ENCODE assay signal across 24 cellular contexts in the genomic region with DNA sequence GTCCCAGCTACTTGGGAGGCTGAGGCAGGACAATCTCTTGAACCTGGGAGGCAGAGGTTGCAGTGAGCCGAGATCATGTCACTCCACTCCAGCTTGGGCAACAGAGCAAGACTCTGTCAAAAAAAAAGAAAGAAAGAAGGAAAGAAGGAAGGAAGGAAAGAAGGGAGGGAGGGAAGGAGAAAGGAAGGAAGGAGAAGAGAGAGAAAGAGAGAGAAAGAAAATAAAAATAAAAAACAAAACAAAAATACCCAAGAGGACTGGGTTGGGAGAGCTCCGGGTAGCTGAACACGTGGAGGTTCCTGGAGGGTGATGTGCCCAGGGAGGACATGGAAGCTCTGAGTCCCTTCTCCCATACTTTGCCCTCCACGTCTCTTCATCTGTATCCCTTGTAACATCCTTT. TPM values are rescaled to one million over a fixed set of nuclear protein-coding genes. Genes with fewer than 3 reads are reported as not detected.
DNase-seq lines count a peak whose midpoint lies in the region; ATAC-seq, FAIRE-seq and TF ChIP-seq lines count a peak whose summit lies in the region.
"Had no signal": no experiment of that assay in that cellular context is flagged by ENCODE, and none has a peak within 500 bp of the region (broad histone marks: within the 10 kb centered on the region; RNA-seq: fewer than 3 reads in every experiment).

No MANE protein-coding gene starts in this region.

- no peak for TF ChIP-seq EP300 in K562 (IDR thresholded peaks at IDR 0.05; ENCODE audit: low read length)

- H3K9me3 Mint-ChIP-seq in GM23338 (no peaks in the 10 kb centered on the region), endothelial cell (ENCODE audit: unreplicated experiment) (no peaks in the 10 kb centered on the region)
- H3K9me3 Mint-ChIP-seq in stimulated activated effector memory CD8-positive, alpha-beta T cell treated with anti-CD3 and anti-CD28 coated beads, Interleukin-12 subunit alpha, Interleukin-12 subunit beta, amount 100 ng/mL, for 72 hours: no peaks in the 10 kb centered on the region
- H3K9me3 Mint-ChIP-seq: CD4-positive, CD25-positive, alpha-beta regulatory T cell; CD8-positive, alpha-beta T cell had no signal

- H3K9ac ChIP-seq in K562 (ENCODE audit: insufficient read depth in 1 of 2, low read depth in 2 of 2, low read length in 2 of 2): no peak overlapping the region
- H3K9ac ChIP-seq: BLaER1 had no signal

- H3K27me3 ChIP-seq in GM23338 (ENCODE audit: insufficient read depth) (no peaks in the 10 kb centered on the region), PC-9 (ENCODE audit: insufficient read depth, low read depth) (no peaks in the 10 kb centered on the region), K562 (ENCODE audit: control insufficient read depth in 2 of 2, insufficient read depth in 2 of 2, low read length in 2 of 2) (no peaks in the 10 kb centered on the region)
- H3K27me3 ChIP-seq: BLaER1 had no signal

- H3K9me3 ChIP-seq in PC-9 (ENCODE audit: insufficient read depth, low read depth) (no peaks in the 10 kb centered on the region), K562 (replicated peaks; ENCODE audit: control insufficient read depth, insufficient read depth, low read depth, low read length) (no peaks in the 10 kb centered on the region)
- H3K9me3 ChIP-seq: BLaER1, Caco-2, HAP-1 had no signal

- FAIRE-seq in K562 (lab: Jason Lieb, UNC): no peak
- FAIRE-seq: D721Med, GM12878, GM19239, H54 had no signal

- H3K27ac ChIP-seq in GM23338 (ENCODE audit: low read depth) (no peak overlapping the region), PC-9 (peak overlapping the region; percentile 83), K562 (ENCODE audit: extremely low read depth, low read depth, low read length) (no peak overlapping the region)
- H3K27ac ChIP-seq: BLaER1, C4-2B had no signal

- ATAC-seq in GM23338 (no peak), K562 (no peak), GM21381 (IDR thresholded peaks at IDR 0.05; ENCODE audit: unreplicated experiment) (no peak)
- no peak for ATAC-seq in stimulated activated effector memory CD8-positive, alpha-beta T cell treated with anti-CD3 and anti-CD28 coated beads, Interleukin-12 subunit alpha, Interleukin-12 subunit beta, amount 100 ng/mL, for 72 hours
- ATAC-seq: CD8-positive, alpha-beta T cell; GM12878 had no signal

- 41% methylated on average over 4 of the region's 4 CpGs for WGBS in K562 (ENCODE audit: insufficient coverage, low coverage, missing lambda C conversion rate)

- H3K4me1 Mint-ChIP-seq in GM23338 (no peaks in the 10 kb centered on the region), endothelial cell (ENCODE audit: unreplicated experiment) (peaks cover 3% of the 10 kb centered on the region)
- no peaks in the 10 kb centered on the region for H3K4me1 Mint-ChIP-seq in stimulated activated effector memory CD8-positive, alpha-beta T cell treated with anti-CD3 and anti-CD28 coated beads, Interleukin-12 subunit alpha, Interleukin-12 subunit beta, amount 100 ng/mL, for 72 hours
- H3K4me1 Mint-ChIP-seq: B cell; CD4-positive, CD25-positive, alpha-beta regulatory T cell had no signal

- no peaks in the 10 kb centered on the region for H3K36me3 Mint-ChIP-seq in GM23338 (ENCODE audit: low read depth)
- H3K36me3 Mint-ChIP-seq in stimulated activated effector memory CD8-positive, alpha-beta T cell treated with anti-CD3 and anti-CD28 coated beads, Interleukin-12 subunit alpha, Interleukin-12 subunit beta, amount 100 ng/mL, for 72 hours: no peaks in the 10 kb centered on the region
- no peaks in the 10 kb centered on the region for H3K36me3 Mint-ChIP-seq in endothelial cell (ENCODE audit: low read depth, unreplicated experiment)
- H3K36me3 Mint-ChIP-seq: CD4-positive, CD25-positive, alpha-beta regulatory T cell; CD8-positive, alpha-beta T cell had no signal

- H3F3A ChIP-seq in GM23338 (replicated peaks; ENCODE audit: low read depth) (no peaks in the 10 kb centered on the region), PC-9 (ENCODE audit: insufficient read depth, low read depth) (peaks cover 32% of the 10 kb centered on the region)

- H3K4me1 ChIP-seq in GM23338 (ENCODE audit: insufficient read depth) (no peaks in the 10 kb centered on the region), PC-9 (replicated peaks; ENCODE audit: insufficient read depth) (peaks cover 42% of the 10 kb centered on the region), K562 (replicated peaks in 1 of 2; ENCODE audit: control insufficient read depth in 2 of 2, insufficient read depth in 2 of 2, low read length in 2 of 2) (peaks cover 0 to 3% of the 10 kb centered on the region in 2 experiments; a peak in 1 of 5 replicates)
- H3K4me1 ChIP-seq: Caco-2 had no signal

- TF ChIP-seq CTCF in GM23338 (conservative IDR thresholded peaks at IDR 0.05; ENCODE audit: low read depth in 2 of 2): no peak
- TF ChIP-seq CTCF in PC-9 (conservative IDR thresholded peaks at IDR 0.05): no peak
- TF ChIP-seq CTCF in K562 (IDR thresholded peaks at IDR 0.05 in 2 of 3, conservative IDR thresholded peaks at IDR 0.05 in 1 of 3; ENCODE audit: insufficient read depth in 2 of 3, low read depth in 1 of 3, low read length in 3 of 3): no peak
- no peak for TF ChIP-seq CTCF in endothelial cell (IDR thresholded peaks at IDR 0.05; ENCODE audit: unreplicated experiment)

- H3K36me3 ChIP-seq in GM23338 (ENCODE audit: insufficient read depth): no peaks in the 10 kb centered on the region
- no peaks in the 10 kb centered on the region for H3K36me3 ChIP-seq in PC-9 (ENCODE audit: low read depth)
- no peaks in the 10 kb centered on the region for H3K36me3 ChIP-seq in K562 (ENCODE audit: control insufficient read depth, insufficient read depth, low read length)
- H3K36me3 ChIP-seq: BLaER1, HAP-1 had no signal

- no peak overlapping the region for H3K4me2 ChIP-seq in GM23338
- H3K4me2 ChIP-seq in PC-9: no peak overlapping the region
- no peak overlapping the region for H3K4me2 ChIP-seq in K562 (ENCODE audit: insufficient read depth, low read length)
- H3K4me2 ChIP-seq: BLaER1 had no signal

- H2AFZ ChIP-seq in GM23338 (peak overlapping the region; percentile 56; the same call in 1 of the 2 replicates), PC-9 (no peak overlapping the region), K562 (ENCODE audit: low read depth, low read length) (no peak overlapping the region; the same call in 1 of the 2 replicates)

- no peak overlapping the region for H3K27ac Mint-ChIP-seq in GM23338
- peak overlapping the region; percentile 67 for H3K27ac Mint-ChIP-seq in stimulated activated effector memory CD8-positive, alpha-beta T cell treated with anti-CD3 and anti-CD28 coated beads, Interleukin-12 subunit alpha, Interleukin-12 subunit beta, amount 100 ng/mL, for 72 hours
- no peak overlapping the region for H3K27ac Mint-ChIP-seq in endothelial cell (ENCODE audit: unreplicated experiment)
- H3K27ac Mint-ChIP-seq: B cell; CD4-positive, CD25-positive, alpha-beta regulatory T cell; CD8-positive, alpha-beta T cell had no signal

- BruUV-seq in PC-9 (replicated peaks; lab: Mats Ljungman, UMichigan) (no TSS peak), K562 (replicated peaks; lab: Mats Ljungman, UMichigan) (no TSS peak)

- H3K9me2 ChIP-seq in GM23338 (ENCODE audit: insufficient read depth) (no peaks in the 10 kb centered on the region), PC-9 (ENCODE audit: insufficient read depth) (no peaks in the 10 kb centered on the region)

- H3K4me3 Mint-ChIP-seq in GM23338 (no peak overlapping the region), endothelial cell (ENCODE audit: unreplicated experiment) (no peak overlapping the region)
- no peak overlapping the region for H3K4me3 Mint-ChIP-seq in stimulated activated effector memory CD8-positive, alpha-beta T cell treated with anti-CD3 and anti-CD28 coated beads, Interleukin-12 subunit alpha, Interleukin-12 subunit beta, amount 100 ng/mL, for 72 hours
- H3K4me3 Mint-ChIP-seq: B cell; CD4-positive, CD25-positive, alpha-beta regulatory T cell; CD8-positive, alpha-beta T cell had no signal

- intact Hi-C loops in PC-9 (cut with micrococcal nuclease; ENCODE audit: unreplicated experiment) (no loop called here), K562 (cut with micrococcal nuclease) (no loop called here)

- TF ChIP-seq RAD21 in K562 (CRISPR knock-in tag; conservative IDR thresholded peaks at IDR 0.05 in 1 of 2, IDR thresholded peaks at IDR 0.05 in 1 of 2): no peak

- in situ Hi-C loops in K562 (cut with MboI): no loop called here

- H3K9me1 ChIP-seq in K562 (ENCODE audit: control insufficient read depth, insufficient read depth, low read length): no peaks in the 10 kb centered on the region

- POLR2A ChIA-PET in PC-9 (lab: Charles Lee; ENCODE audit: unreplicated experiment): no interaction called here
- POLR2A ChIA-PET in K562 (lab: Yijun Ruan, JAX): interaction anchor here (0.7 to 1.1 kb wide), 3 partner anchors 10 to 49 kb away, joined by 3 to 5 read pairs (median 3); no protein-coding TSS in a partner anchor

- CTCF ChIA-PET in PC-9 (lab: Charles Lee) (no interaction called here), K562 (lab: Yijun Ruan, JAX; ENCODE audit: low intra/inter-chr PET ratio) (interaction anchor here (0.6 kb wide), 1 partner anchor 34 kb away, joined by 3 read pairs; no protein-coding TSS in a partner anchor)

- H3K79me2 ChIP-seq in GM23338 (replicated peaks; ENCODE audit: insufficient read depth): no peaks in the 10 kb centered on the region
- H3K79me2 ChIP-seq in PC-9 (ENCODE audit: low read depth): no peaks in the 10 kb centered on the region
- H3K79me2 ChIP-seq in K562 (ENCODE audit: control insufficient read depth, insufficient read depth, low read length): no peaks in the 10 kb centered on the region

- no peak for TF ChIP-seq POLR2A in K562 (conservative IDR thresholded peaks at IDR 0.05)

- no peaks in the 10 kb centered on the region for H3K27me3 Mint-ChIP-seq in GM23338 (ENCODE audit: insufficient read depth, low read depth, poor library complexity)
- H3K27me3 Mint-ChIP-seq in endothelial cell (ENCODE audit: unreplicated experiment): no peaks in the 10 kb centered on the region

- H4K20me1 ChIP-seq in GM23338 (replicated peaks; ENCODE audit: insufficient read depth) (no peaks in the 10 kb centered on the region), PC-9 (ENCODE audit: insufficient read depth) (no peaks in the 10 kb centered on the region), K562 (replicated peaks; ENCODE audit: control insufficient read depth, insufficient read depth, low read length) (no peaks in the 10 kb centered on the region)
- H4K20me1 ChIP-seq: BLaER1 had no signal

- no peak overlapping the region for H3K4me3 ChIP-seq in GM23338
- no peak overlapping the region for H3K4me3 ChIP-seq in PC-9
- H3K4me3 ChIP-seq in K562: no peak overlapping the region
- H3K4me3 ChIP-seq: BLaER1, GM12878, HAP-1 had no signal

- DNase-seq in GM23338 (ENCODE audit: low spot score): no peak
- DNase-seq in PC-9: no peak
- no peak for DNase-seq in K562 (ENCODE audit: extremely low read depth in 1 of 4, low spot score in 3 of 4)
- DNase-seq in stimulated activated effector memory CD8-positive, alpha-beta T cell treated with anti-CD3 and anti-CD28 coated beads, Interleukin-12 subunit alpha, Interleukin-12 subunit beta, amount 100 ng/mL, for 72 hours (ENCODE audit: low spot score in 2 of 2): no peak
- DNase-seq in endothelial cell (ENCODE audit: low spot score): no peak
- no peak for DNase-seq in central memory CD4-positive, alpha-beta T cell
- no peak for DNase-seq in HUDEP-2 (lab: John Stamatoyannopoulos, UW; ENCODE audit: unreplicated experiment in 76 of 76)
- DNase-seq: Caco-2; CD4-positive, CD25-positive, alpha-beta regulatory T cell; CD8-positive, alpha-beta T cell; DMS 273 treated with DMSO at 0.1 percent for 48 hours; DMS79; EL; GDM1; GOT3 had no signal

RNA-seq across cellular contexts. Expression of gene CITED4, which starts 45.7 kb away (rescaled TPM):
- total RNA-seq in GM23338 (2014; rRNA removed; shearing (Covaris generic)): 16.4 and 18.7 TPM in 2 replicates
- polyA plus RNA-seq in GM23338 (2016; fragmentation: Nextera tagmentation; extraction: Ambion mirVana): 2.9 and 7.7 TPM in 2 replicates
- total RNA-seq in PC-9 (2021): 67.5 and 98.2 TPM in 2 replicates
- total RNA-seq in K562 (2011; cell fraction: chromatin; rRNA removed; ENCODE audit: low replicate concordance): 0.37 TPM in 1 of 2 replicates, not detected in the other
- total RNA-seq in K562 (2011; cell fraction: nucleolus; rRNA removed): 0.92 and 1.0 TPM in 2 replicates
- 0.51 TPM in 1 of 2 replicates, not detected in the other for total RNA-seq in K562 (2011; cell fraction: nucleoplasm; rRNA removed)
- total RNA-seq in K562 (2014; rRNA removed): 0.36 and 0.69 TPM in 2 replicates
- 0.11 TPM in 1 of 2 replicates, not detected in the other for total RNA-seq in K562 (2014; rRNA removed; fragmentation: Illumina TruSeq; extraction: Trizol)
- total RNA-seq in K562 (2015; rRNA removed; fragmentation: Illumina TruSeq; extraction: Trizol): 0.11 TPM in 1 of 2 replicates, not detected in the other
- total RNA-seq in K562 (2021): 0.89 and 1.2 TPM in 2 replicates
- polyA plus RNA-seq in K562 (2011; rRNA removed): 0.07 and 0.17 TPM in 2 replicates
- 0.04 and 1.2 TPM in 2 replicates for polyA plus RNA-seq in K562 (2011; cell fraction: cytosol; rRNA removed)
- 0.08 and 0.85 TPM in 2 replicates for polyA plus RNA-seq in K562 (2011; cell fraction: nucleus; rRNA removed)
- polyA plus RNA-seq in K562 (2012): 0.51 and 1.2 TPM in 2 replicates
- polyA plus RNA-seq in K562 (2014; fragmentation: Illumina TruSeq; extraction: Trizol): 0.12 TPM in 1 of 2 replicates, not detected in the other
- polyA plus RNA-seq in K562 (2014; fragmentation: Nextera tagmentation; extraction: Ambion mirVana): not detected
- polyA plus RNA-seq in K562 (2014; rRNA removed): 0.23 and 0.48 TPM in 2 replicates
- not detected in 2 replicates for polyA minus RNA-seq in K562 (2011; rRNA and poly(A)+ RNA removed)
- not detected in 2 replicates for polyA minus RNA-seq in K562 (2011; cell fraction: cytosol; rRNA and poly(A)+ RNA removed)
- 0.44 and 0.54 TPM in 2 replicates for polyA minus RNA-seq in K562 (2011; cell fraction: nucleus; rRNA and poly(A)+ RNA removed)
- 3.6 TPM for total RNA-seq in endothelial cell (ENCODE audit: unreplicated experiment)
